Comparison of ENCODE assay signal across 2 cellular contexts in the genomic region with DNA sequence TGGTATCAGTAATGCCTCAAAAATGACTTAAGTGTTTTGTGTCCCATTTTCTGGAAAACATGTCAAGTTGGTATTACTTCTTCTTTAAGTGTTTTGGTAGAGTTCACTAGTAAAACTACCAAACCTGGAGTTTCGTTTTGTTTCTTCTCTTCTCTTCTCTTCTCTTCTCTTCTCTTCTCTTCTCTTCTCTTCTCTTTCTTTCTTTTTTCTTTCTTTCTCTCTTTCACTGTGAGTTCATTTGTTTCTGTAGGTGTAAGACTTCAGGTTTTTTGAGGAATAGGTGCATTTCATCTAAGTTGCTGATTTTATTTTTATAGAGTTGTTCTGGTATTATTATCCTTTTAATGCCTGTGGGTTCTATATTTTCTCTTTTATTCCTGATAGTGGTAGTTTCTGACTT.
TF ChIP-seq lines count a peak whose summit lies in the region.

No MANE protein-coding gene starts in this region.

TF ChIP-seq in HEK293, 187 proteins besides CTCF, POLR2A, EP300 and RAD21:
- TF ChIP-seq ZNF274 (IDR thresholded peaks at IDR 0.05; ENCODE audit: low read length) (no peak), ZNF274 (tag by site-specific recombination; IDR thresholded peaks at IDR 0.05; ENCODE audit: borderline replicate concordance) (no peak), ZNF292 (tag by site-specific recombination; IDR thresholded peaks at IDR 0.05; ENCODE audit: borderline replicate concordance, low read depth) (no peak), ZNF571 (tag by site-specific recombination; IDR thresholded peaks at IDR 0.05) (no peak), ZNF585B (tag by site-specific recombination; IDR thresholded peaks at IDR 0.05) (no peak), KLF16 (tag by site-specific recombination; IDR thresholded peaks at IDR 0.05) (no peak), ZNF670 (tag by site-specific recombination; IDR thresholded peaks at IDR 0.05; ENCODE audit: low read depth) (no peak), KLF8 (tag by site-specific recombination; IDR thresholded peaks at IDR 0.05) (no peak), ZNF366 (tag by site-specific recombination; conservative IDR thresholded peaks at IDR 0.05) (peak; percentile 65), ZNF24 (tag by site-specific recombination; IDR thresholded peaks at IDR 0.05) (no peak), KLF1 (tag by site-specific recombination; IDR thresholded peaks at IDR 0.05) (no peak), PRDM1 (tag by site-specific recombination; IDR thresholded peaks at IDR 0.05) (peak; percentile 68; the same call in 1 of the 2 replicates), ZNF626 (tag by site-specific recombination; IDR thresholded peaks at IDR 0.05) (no peak)
- TF ChIP-seq, protein P1, sequence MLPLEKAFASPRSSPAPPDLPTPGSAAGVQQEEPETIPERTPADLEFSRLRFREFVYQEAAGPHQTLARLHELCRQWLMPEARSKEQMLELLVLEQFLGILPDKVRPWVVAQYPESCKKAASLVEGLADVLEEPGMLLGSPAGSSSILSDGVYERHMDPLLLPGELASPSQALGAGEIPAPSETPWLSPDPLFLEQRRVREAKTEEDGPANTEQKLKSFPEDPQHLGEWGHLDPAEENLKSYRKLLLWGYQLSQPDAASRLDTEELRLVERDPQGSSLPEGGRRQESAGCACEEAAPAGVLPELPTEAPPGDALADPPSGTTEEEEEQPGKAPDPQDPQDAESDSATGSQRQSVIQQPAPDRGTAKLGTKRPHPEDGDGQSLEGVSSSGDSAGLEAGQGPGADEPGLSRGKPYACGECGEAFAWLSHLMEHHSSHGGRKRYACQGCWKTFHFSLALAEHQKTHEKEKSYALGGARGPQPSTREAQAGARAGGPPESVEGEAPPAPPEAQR (tag by site-specific recombination; IDR thresholded peaks at IDR 0.05) = no peak
- TF ChIP-seq, protein P2, sequence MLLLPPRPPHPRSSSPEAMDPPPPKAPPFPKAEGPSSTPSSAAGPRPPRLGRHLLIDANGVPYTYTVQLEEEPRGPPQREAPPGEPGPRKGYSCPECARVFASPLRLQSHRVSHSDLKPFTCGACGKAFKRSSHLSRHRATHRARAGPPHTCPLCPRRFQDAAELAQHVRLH (tag by site-specific recombination; IDR thresholded peaks at IDR 0.05) = no peak
- TF ChIP-seq, protein P3, sequence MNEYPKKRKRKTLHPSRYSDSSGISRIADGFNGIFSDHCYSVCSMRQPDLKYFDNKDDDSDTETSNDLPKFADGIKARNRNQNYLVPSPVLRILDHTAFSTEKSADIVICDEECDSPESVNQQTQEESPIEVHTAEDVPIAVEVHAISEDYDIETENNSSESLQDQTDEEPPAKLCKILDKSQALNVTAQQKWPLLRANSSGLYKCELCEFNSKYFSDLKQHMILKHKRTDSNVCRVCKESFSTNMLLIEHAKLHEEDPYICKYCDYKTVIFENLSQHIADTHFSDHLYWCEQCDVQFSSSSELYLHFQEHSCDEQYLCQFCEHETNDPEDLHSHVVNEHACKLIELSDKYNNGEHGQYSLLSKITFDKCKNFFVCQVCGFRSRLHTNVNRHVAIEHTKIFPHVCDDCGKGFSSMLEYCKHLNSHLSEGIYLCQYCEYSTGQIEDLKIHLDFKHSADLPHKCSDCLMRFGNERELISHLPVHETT (tag by site-specific recombination; IDR thresholded peaks at IDR 0.05) = no peak
TF ChIP-seq in HEK293: peak in this region for 2.

TF ChIP-seq in K562, 482 proteins besides CTCF, POLR2A, EP300 and RAD21 (continues in another document):
- TF ChIP-seq, protein P4, sequence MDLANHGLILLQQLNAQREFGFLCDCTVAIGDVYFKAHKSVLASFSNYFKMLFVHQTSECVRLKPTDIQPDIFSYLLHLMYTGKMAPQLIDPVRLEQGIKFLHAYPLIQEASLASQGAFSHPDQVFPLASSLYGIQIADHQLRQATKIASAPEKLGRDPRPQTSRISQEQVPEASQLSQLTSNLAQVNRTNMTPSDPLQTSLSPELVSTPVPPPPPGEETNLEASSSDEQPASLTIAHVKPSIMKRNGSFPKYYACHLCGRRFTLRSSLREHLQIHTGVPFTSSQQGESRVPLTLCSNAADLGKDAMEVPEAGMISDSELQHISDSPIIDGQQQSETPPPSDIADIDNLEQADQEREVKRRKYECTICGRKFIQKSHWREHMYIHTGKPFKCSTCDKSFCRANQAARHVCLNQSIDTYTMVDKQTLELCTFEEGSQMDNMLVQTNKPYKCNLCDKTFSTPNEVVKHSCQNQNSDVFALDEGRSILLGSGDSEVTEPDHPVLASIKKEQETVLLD (IDR thresholded peaks at IDR 0.05) = no peak
- no peak for TF ChIP-seq PTTG1 (tag; IDR thresholded peaks at IDR 0.05; ENCODE audit: low read depth)
- no peak for TF ChIP-seq E2F5 (CRISPR knock-in tag; IDR thresholded peaks at IDR 0.05)
- TF ChIP-seq NR3C1 (CRISPR knock-in tag; IDR thresholded peaks at IDR 0.05) = no peak
- 0 out of 2 replicates have a peak, but pooled peaks have one; percentile 9 for TF ChIP-seq LARP7 (IDR thresholded peaks at IDR 0.05)
- no peak for TF ChIP-seq ZNF3 (CRISPR knock-in tag; IDR thresholded peaks at IDR 0.05)
- TF ChIP-seq MEF2A (IDR thresholded peaks at IDR 0.05; ENCODE audit: control insufficient read depth, low read depth, low read length) = no peak
- TF ChIP-seq MYBL2 (IDR thresholded peaks at IDR 0.05; ENCODE audit: low read depth) = no peak
- TF ChIP-seq MYBL2 (CRISPR knock-in tag; IDR thresholded peaks at IDR 0.05; ENCODE audit: borderline replicate concordance) = no peak
- TF ChIP-seq GTF2E2 (tag; IDR thresholded peaks at IDR 0.05) = no peak
- TF ChIP-seq CBX2 (IDR thresholded peaks at IDR 0.05; ENCODE audit: insufficient read depth, low read length, poor library complexity, severe bottlenecking) = no peak
- no peak for TF ChIP-seq EZH2 (IDR thresholded peaks at IDR 0.05; ENCODE audit: borderline replicate concordance, low read depth, low read length)
- TF ChIP-seq PHF20 (IDR thresholded peaks at IDR 0.05; ENCODE audit: partially characterized antibody) = no peak
- TF ChIP-seq KLF10 (CRISPR knock-in tag; IDR thresholded peaks at IDR 0.05) = no peak
- TF ChIP-seq SNAPC5 (CRISPR knock-in tag; IDR thresholded peaks at IDR 0.05) = no peak
- no peak for TF ChIP-seq FOXJ3 (CRISPR knock-in tag; IDR thresholded peaks at IDR 0.05)
- no peak for TF ChIP-seq POLR2G (IDR thresholded peaks at IDR 0.05; ENCODE audit: low read depth, low read length)
- no peak for TF ChIP-seq TFE3 (CRISPR knock-in tag; IDR thresholded peaks at IDR 0.05)
- TF ChIP-seq, protein P5, sequence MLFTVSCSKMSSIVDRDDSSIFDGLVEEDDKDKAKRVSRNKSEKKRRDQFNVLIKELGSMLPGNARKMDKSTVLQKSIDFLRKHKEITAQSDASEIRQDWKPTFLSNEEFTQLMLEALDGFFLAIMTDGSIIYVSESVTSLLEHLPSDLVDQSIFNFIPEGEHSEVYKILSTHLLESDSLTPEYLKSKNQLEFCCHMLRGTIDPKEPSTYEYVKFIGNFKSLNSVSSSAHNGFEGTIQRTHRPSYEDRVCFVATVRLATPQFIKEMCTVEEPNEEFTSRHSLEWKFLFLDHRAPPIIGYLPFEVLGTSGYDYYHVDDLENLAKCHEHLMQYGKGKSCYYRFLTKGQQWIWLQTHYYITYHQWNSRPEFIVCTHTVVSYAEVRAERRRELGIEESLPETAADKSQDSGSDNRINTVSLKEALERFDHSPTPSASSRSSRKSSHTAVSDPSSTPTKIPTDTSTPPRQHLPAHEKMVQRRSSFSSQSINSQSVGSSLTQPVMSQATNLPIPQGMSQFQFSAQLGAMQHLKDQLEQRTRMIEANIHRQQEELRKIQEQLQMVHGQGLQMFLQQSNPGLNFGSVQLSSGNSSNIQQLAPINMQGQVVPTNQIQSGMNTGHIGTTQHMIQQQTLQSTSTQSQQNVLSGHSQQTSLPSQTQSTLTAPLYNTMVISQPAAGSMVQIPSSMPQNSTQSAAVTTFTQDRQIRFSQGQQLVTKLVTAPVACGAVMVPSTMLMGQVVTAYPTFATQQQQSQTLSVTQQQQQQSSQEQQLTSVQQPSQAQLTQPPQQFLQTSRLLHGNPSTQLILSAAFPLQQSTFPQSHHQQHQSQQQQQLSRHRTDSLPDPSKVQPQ (CRISPR knock-in tag; IDR thresholded peaks at IDR 0.05; ENCODE audit: borderline replicate concordance) = no peak
- no peak for TF ChIP-seq TAF9B (IDR thresholded peaks at IDR 0.05; ENCODE audit: partially characterized antibody)
- no peak for TF ChIP-seq VEZF1 (CRISPR knock-in tag; IDR thresholded peaks at IDR 0.05)
- TF ChIP-seq CREBBP (IDR thresholded peaks at IDR 0.05; ENCODE audit: low read depth, low read length) = no peak
- TF ChIP-seq, protein P6, sequence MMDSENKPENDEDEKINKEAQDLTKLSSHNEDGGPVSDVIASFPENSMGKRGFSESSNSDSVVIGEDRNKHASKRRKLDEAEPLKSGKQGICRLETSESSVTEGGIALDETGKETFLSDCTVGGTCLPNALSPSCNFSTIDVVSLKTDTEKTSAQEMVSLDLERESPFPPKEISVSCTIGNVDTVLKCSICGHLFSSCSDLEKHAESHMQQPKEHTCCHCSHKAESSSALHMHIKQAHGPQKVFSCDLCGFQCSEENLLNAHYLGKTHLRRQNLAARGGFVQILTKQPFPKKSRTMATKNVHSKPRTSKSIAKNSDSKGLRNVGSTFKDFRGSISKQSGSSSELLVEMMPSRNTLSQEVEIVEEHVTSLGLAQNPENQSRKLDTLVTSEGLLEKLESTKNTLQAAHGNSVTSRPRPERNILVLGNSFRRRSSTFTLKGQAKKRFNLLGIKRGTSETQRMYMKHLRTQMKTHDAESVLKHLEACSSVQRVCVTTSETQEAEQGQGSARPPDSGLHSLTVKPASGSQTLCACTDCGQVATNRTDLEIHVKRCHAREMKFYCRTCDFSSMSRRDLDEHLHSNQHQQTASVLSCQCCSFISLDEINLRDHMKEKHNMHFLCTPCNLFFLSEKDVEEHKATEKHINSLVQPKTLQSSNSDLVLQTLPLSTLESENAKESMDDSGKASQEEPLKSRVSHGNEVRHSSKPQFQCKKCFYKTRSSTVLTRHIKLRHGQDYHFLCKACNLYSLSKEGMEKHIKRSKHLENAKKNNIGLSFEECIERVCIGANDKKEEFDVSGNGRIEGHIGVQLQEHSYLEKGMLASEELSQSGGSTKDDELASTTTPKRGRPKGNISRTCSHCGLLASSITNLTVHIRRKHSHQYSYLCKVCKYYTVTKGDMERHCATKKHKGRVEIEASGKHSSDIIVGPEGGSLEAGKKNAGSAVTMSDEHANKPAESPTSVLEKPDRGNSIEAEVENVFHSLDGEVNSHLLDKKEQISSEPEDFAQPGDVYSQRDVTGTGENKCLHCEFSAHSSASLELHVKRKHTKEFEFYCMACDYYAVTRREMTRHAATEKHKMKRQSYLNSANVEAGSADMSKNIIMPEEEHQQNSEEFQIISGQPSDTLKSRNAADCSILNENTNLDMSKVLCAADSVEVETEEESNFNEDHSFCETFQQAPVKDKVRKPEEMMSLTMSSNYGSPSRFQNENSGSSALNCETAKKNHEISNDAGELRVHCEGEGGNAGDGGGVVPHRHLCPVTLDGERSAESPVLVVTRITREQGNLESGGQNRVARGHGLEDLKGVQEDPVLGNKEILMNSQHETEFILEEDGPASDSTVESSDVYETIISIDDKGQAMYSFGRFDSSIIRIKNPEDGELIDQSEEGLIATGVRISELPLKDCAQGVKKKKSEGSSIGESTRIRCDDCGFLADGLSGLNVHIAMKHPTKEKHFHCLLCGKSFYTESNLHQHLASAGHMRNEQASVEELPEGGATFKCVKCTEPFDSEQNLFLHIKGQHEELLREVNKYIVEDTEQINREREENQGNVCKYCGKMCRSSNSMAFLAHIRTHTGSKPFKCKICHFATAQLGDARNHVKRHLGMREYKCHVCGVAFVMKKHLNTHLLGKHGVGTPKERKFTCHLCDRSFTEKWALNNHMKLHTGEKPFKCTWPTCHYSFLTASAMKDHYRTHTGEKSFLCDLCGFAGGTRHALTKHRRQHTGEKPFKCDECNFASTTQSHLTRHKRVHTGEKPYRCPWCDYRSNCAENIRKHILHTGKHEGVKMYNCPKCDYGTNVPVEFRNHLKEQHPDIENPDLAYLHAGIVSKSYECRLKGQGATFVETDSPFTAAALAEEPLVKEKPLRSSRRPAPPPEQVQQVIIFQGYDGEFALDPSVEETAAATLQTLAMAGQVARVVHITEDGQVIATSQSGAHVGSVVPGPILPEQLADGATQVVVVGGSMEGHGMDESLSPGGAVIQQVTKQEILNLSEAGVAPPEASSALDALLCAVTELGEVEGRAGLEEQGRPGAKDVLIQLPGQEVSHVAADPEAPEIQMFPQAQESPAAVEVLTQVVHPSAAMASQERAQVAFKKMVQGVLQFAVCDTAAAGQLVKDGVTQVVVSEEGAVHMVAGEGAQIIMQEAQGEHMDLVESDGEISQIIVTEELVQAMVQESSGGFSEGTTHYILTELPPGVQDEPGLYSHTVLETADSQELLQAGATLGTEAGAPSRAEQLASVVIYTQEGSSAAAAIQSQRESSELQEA (IDR thresholded peaks at IDR 0.05; ENCODE audit: low read depth) = 0 out of 2 replicates have a peak, but pooled peaks have one; percentile 20
- no peak for TF ChIP-seq CBX3 (IDR thresholded peaks at IDR 0.05; ENCODE audit: borderline replicate concordance in 1 of 2, low read length in 2 of 2)
- TF ChIP-seq ZNF436 (CRISPR knock-in tag; IDR thresholded peaks at IDR 0.05) = no peak
- no peak for TF ChIP-seq SPI1 (IDR thresholded peaks at IDR 0.05; ENCODE audit: borderline replicate concordance, low read depth, low read length)
